16 cellular contexts compared by ENCODE assay signal in the genomic region with DNA sequence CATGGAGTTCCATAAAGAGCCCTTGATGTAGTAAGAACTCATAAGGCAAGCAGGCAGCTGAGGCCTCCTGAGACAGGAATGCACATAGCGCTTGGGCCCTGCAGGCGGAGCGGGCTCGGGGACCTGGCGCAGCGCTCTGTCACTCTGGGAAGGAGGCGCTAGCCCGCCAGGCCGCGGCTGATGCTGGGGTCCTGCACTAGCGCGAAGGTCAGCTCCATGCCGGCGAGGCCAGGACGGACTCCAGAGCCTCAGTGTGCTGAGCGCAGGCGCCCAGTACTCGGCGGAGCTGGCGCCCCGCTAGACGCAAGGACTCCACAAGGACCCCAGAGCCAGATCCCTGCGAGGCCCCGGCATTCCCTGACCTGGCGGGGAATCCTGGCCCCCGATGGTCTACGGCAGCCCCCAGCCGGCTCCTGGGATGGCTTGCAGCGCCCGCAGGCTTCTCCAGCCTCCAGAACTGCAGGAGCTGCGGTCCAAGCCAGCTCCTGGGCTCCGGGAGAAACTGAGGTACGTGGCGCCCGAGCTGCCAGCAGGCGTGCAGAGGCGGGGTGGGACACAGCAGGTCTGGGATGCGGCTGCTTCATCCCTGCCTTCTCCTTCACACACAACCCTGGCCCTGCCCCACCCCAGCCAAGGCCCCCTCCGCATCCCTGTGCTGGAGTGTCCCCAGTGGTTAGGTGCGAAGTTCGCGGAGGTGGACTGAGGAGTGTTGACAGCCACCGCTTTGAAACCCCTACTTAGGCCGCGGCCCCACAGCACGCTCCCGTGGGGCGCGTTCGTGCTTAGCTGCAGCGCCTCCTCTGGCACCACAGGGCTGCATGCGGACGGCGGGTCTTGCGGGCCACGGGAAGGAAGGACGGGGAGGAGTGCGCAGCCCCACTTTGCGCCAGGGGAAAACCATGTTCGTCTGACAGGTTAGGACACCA.
DNase-seq lines count a peak whose midpoint lies in the region; ATAC-seq, FAIRE-seq and TF ChIP-seq lines count a peak whose summit lies in the region.
"Had no signal": no experiment of that assay in that cellular context is flagged by ENCODE, and none has a peak within 500 bp of the region (broad histone marks: within the 10 kb centered on the region; RNA-seq: fewer than 3 reads in every experiment).

No MANE protein-coding gene starts in this region.

- in situ Hi-C loops in GM23248 (cut with MboI) = no loop called here

- H3K27ac ChIP-seq in cardiac muscle cell = no peak overlapping the region
- H3K27ac ChIP-seq in right atrium auricular region = no peak overlapping the region
- no peak overlapping the region for H3K27ac ChIP-seq in lower lobe of right lung
- no peak overlapping the region for H3K27ac ChIP-seq in GM23248
- no peak overlapping the region for H3K27ac ChIP-seq in sigmoid colon
- H3K27ac ChIP-seq: SJCRH30 had no signal

- no peak overlapping the region for H3K9ac ChIP-seq in GM23248

- H3F3A ChIP-seq in GM23248 (ENCODE audit: insufficient read depth) = no peaks in the 10 kb centered on the region

- TF ChIP-seq POLR2A in sigmoid colon (IDR thresholded peaks at IDR 0.05) = no peak

- H3K79me2 ChIP-seq in GM23248 (ENCODE audit: insufficient read depth) = no peaks in the 10 kb centered on the region

- peak; percentile 72 for FAIRE-seq in urothelium cell line (lab: Jason Lieb, UNC)

- H3K4me3 ChIP-seq in cardiac muscle cell = no peak overlapping the region
- H3K4me3 ChIP-seq in right atrium auricular region = no peak overlapping the region
- H3K4me3 ChIP-seq in lower lobe of right lung = no peak overlapping the region
- H3K4me3 ChIP-seq in GM23248 = no peak overlapping the region
- H3K4me3 ChIP-seq in sigmoid colon = no peak overlapping the region
- H3K4me3 ChIP-seq: SJCRH30 had no signal

- no peak overlapping the region for H3K4me2 ChIP-seq in GM23248 (ENCODE audit: unreplicated experiment)

- intact Hi-C loops in lower lobe of right lung (cut with DNase I) (no loop called here), sigmoid colon (cut with DNase I) (no loop called here)

- ATAC-seq in lower lobe of right lung (peak; percentile 45 to 56), GM18870 (IDR thresholded peaks at IDR 0.05; ENCODE audit: unreplicated experiment) (no peak)
- ATAC-seq: activated CD8-positive, alpha-beta T cell treated with anti-CD3 and anti-CD28 coated beads for 36 hours had no signal

- no peaks in the 10 kb centered on the region for H3K9me2 ChIP-seq in GM23248 (ENCODE audit: insufficient read depth)

- no peaks in the 10 kb centered on the region for H3K4me1 ChIP-seq in cardiac muscle cell (ENCODE audit: low read depth)
- H3K4me1 ChIP-seq in right atrium auricular region = no peaks in the 10 kb centered on the region
- H3K4me1 ChIP-seq in lower lobe of right lung = no peaks in the 10 kb centered on the region
- no peaks in the 10 kb centered on the region for H3K4me1 ChIP-seq in GM23248 (ENCODE audit: insufficient read depth)
- H3K4me1 ChIP-seq in sigmoid colon = no peaks in the 10 kb centered on the region
- H3K4me1 ChIP-seq: Caco-2, SJCRH30 had no signal

- TF ChIP-seq CTCF in cardiac muscle cell (IDR thresholded peaks at IDR 0.05; ENCODE audit: low read depth, low read length) (peak; percentile 22), right atrium auricular region (IDR thresholded peaks at IDR 0.05) (no peak), lower lobe of right lung (IDR thresholded peaks at IDR 0.05) (no peak), sigmoid colon (IDR thresholded peaks at IDR 0.05) (no peak)

- 48 to 60% methylated on average over 54 to 59 of the region's 60 CpGs for WGBS in GM23248 (ENCODE audit: low coverage in 1 of 2, low lambda C conversion rate in 2 of 2, missing lambda C conversion rate in 2 of 2), 2 experiments
- 65 to 72% methylated on average over 60 of the region's 60 CpGs for WGBS in sigmoid colon, 2 donors

- H3K27me3 ChIP-seq in cardiac muscle cell = no peaks in the 10 kb centered on the region
- no peaks in the 10 kb centered on the region for H3K27me3 ChIP-seq in right atrium auricular region
- no peaks in the 10 kb centered on the region for H3K27me3 ChIP-seq in lower lobe of right lung (ENCODE audit: low read depth)
- H3K27me3 ChIP-seq in GM23248 (replicated peaks; ENCODE audit: insufficient read depth) = no peaks in the 10 kb centered on the region
- no peaks in the 10 kb centered on the region for H3K27me3 ChIP-seq in sigmoid colon
- H3K27me3 ChIP-seq: dorsolateral prefrontal cortex had no signal

- peak in 1 of 2 donors; percentile 38 for DNase-seq in cardiac muscle cell (ENCODE audit: low read depth in 1 of 2, low spot score in 1 of 2)
- DNase-seq in right atrium auricular region (ENCODE audit: low spot score) = no peak
- peak; percentile 2 for DNase-seq in globus pallidus (ENCODE audit: low spot score)
- peak; percentile 43 for DNase-seq in lower lobe of right lung
- peak; percentile 79 for DNase-seq in urothelium cell line (ENCODE audit: low spot score)
- no peak for DNase-seq in GM23248
- no peak for DNase-seq in sigmoid colon
- DNase-seq: activated CD8-positive, alpha-beta T cell treated with anti-CD3 and anti-CD28 coated beads for 36 hours; Caco-2; dorsolateral prefrontal cortex; Kasumi-1; NCI-H1436 treated with DMSO at 0.1 percent for 48 hours; SJCRH30; substantia nigra; T-helper 9 cell had no signal

- H2AFZ ChIP-seq in GM23248 = no peak overlapping the region

- H3K9me3 ChIP-seq in cardiac muscle cell (ENCODE audit: low read depth) (no peaks in the 10 kb centered on the region), right atrium auricular region (no peaks in the 10 kb centered on the region), lower lobe of right lung (no peaks in the 10 kb centered on the region), GM23248 (ENCODE audit: low read depth) (no peaks in the 10 kb centered on the region), sigmoid colon (no peaks in the 10 kb centered on the region)
- H3K9me3 ChIP-seq: Caco-2, SJCRH30 had no signal

- TF ChIP-seq EP300 in sigmoid colon (IDR thresholded peaks at IDR 0.05) = no peak

- no peaks in the 10 kb centered on the region for H3K36me3 ChIP-seq in cardiac muscle cell
- no peaks in the 10 kb centered on the region for H3K36me3 ChIP-seq in right atrium auricular region
- H3K36me3 ChIP-seq in lower lobe of right lung = no peaks in the 10 kb centered on the region
- no peaks in the 10 kb centered on the region for H3K36me3 ChIP-seq in GM23248 (ENCODE audit: low read depth)
- no peaks in the 10 kb centered on the region for H3K36me3 ChIP-seq in sigmoid colon
- H3K36me3 ChIP-seq: SJCRH30 had no signal

- H4K20me1 ChIP-seq in GM23248 (ENCODE audit: insufficient read depth) = no peaks in the 10 kb centered on the region

Comparison
In these comparisons a context has a peak if more than half of its experiments do, and no peak if none do; other contexts are left out.
1. DNase-seq: peak in globus pallidus (single experiment), lower lobe of right lung (single experiment) and urothelium cell line (single experiment); none in right atrium auricular region (single experiment), GM23248 (single experiment) and sigmoid colon (single experiment).